In genomic region chr3:114093596-114093995, GRCh38 we compare ENCODE assay signal across 10 cellular contexts. TPM values are rescaled to one million over a fixed set of nuclear protein-coding genes. Genes with fewer than 3 reads are reported as not detected.
DNase-seq lines count a peak whose midpoint lies in the region; ATAC-seq lines count a peak whose summit lies in the region.
"Had no signal": no experiment of that assay in that cellular context is flagged by ENCODE, and none has a peak within 500 bp of the region (broad histone marks: within the 10 kb centered on the region; RNA-seq: fewer than 3 reads in every experiment).

No MANE protein-coding gene starts in this region.

- ATAC-seq in HG03460 (IDR thresholded peaks at IDR 0.05; ENCODE audit: unreplicated experiment) (no peak), GM19023 (IDR thresholded peaks at IDR 0.05; ENCODE audit: unreplicated experiment) (no peak)

- peak; percentile 65 for DNase-seq in ELR (ENCODE audit: low read depth)
- DNase-seq in M059J (ENCODE audit: low read depth), result peak; percentile 75
- DNase-seq in brain pericyte (ENCODE audit: low read depth, low spot score), result peak; percentile 31
- peak; percentile 70 for DNase-seq in non-pigmented ciliary epithelial cell (ENCODE audit: low read depth)
- no peak for DNase-seq in activated CD8-positive, alpha-beta memory T cell treated with anti-CD3 and anti-CD28 coated beads, Interleukin-2, amount 50 U/mL, for 48 hours
- DNase-seq in activated CD8-positive, alpha-beta memory T cell treated with anti-CD3 and anti-CD28 coated beads for 24 hours, result no peak
- DNase-seq: NCI-H1092 treated with DMSO at 0.1 percent for 48 hours, WERI-Rb-1 had no signal

RNA-seq across cellular contexts. Expression of gene QTRT2, which starts 37.1 kb away (rescaled TPM):
- 14.8 and 29.4 TPM in 2 replicates for total RNA-seq in M059J (2014; rRNA removed; shearing (Covaris generic))

RNA-seq across cellular contexts. Expression of gene CCDC191, which starts 37.3 kb away (rescaled TPM):
- total RNA-seq in M059J (2014; rRNA removed; shearing (Covaris generic)), result 0.71 and 1.5 TPM in 2 replicates

Comparison
In these comparisons a context has a peak if more than half of its experiments do, and no peak if none do; other contexts are left out.
1. DNase-seq: peak in ELR (single experiment), M059J (single experiment), brain pericyte (single experiment) and non-pigmented ciliary epithelial cell (single experiment); none in activated CD8-positive, alpha-beta memory T cell treated with anti-CD3 and anti-CD28 coated beads, Interleukin-2, amount 50 U/mL, for 48 hours (single experiment) and activated CD8-positive, alpha-beta memory T cell treated with anti-CD3 and anti-CD28 coated beads for 24 hours (single experiment).